In genomic region chr2:234257859-234258561, GRCh38 we compare ENCODE assay signal across 9 cellular contexts.
A peak's percentile ranks its signal among the peaks of the same experiment; 100 is the strongest.
DNase-seq lines count a peak whose midpoint lies in the region; ATAC-seq, FAIRE-seq and TF ChIP-seq lines count a peak whose summit lies in the region.
"Had no signal": no experiment of that assay in that cellular context is flagged by ENCODE, and none has a peak within 500 bp of the region (broad histone marks: within the 10 kb centered on the region; RNA-seq: fewer than 3 reads in every experiment).

No MANE protein-coding gene starts in this region.

- no peaks in the 10 kb centered on the region for H3K36me3 Mint-ChIP-seq in stimulated activated effector memory CD8-positive, alpha-beta T cell treated with anti-CD3 and anti-CD28 coated beads, Interleukin-12 subunit alpha, Interleukin-12 subunit beta, amount 100 ng/mL, for 72 hours

- in situ Hi-C loops in astrocyte of the cerebellum (cut with HindIII; ENCODE audit: low sequenced_read_pairs): no loop called here

- H3K4me1 Mint-ChIP-seq in stimulated activated effector memory CD8-positive, alpha-beta T cell treated with anti-CD3 and anti-CD28 coated beads, Interleukin-12 subunit alpha, Interleukin-12 subunit beta, amount 100 ng/mL, for 72 hours: peaks cover 9% of the 10 kb centered on the region

- H3K4me3 ChIP-seq in astrocyte of the cerebellum (ENCODE audit: low read depth, low read length) (no peak overlapping the region), coronary artery (no peak overlapping the region)

- H3K27ac ChIP-seq in coronary artery: no peak overlapping the region
- H3K27ac ChIP-seq: neutrophil had no signal

- peak; percentile 82 for TF ChIP-seq CTCF in astrocyte of the cerebellum (IDR thresholded peaks at IDR 0.05; ENCODE audit: low read depth, low read length, missing control alignments)
- TF ChIP-seq CTCF in coronary artery (IDR thresholded peaks at IDR 0.05): no peak

- peak; percentile 80 for DNase-seq in ELF-1 (ENCODE audit: low read depth, low spot score)
- DNase-seq in NCI-H1436 (lab: John Stamatoyannopoulos, UW): peak; percentile 44
- DNase-seq in astrocyte of the cerebellum (ENCODE audit: low read depth): peak; percentile 98
- peak; percentile 80 for DNase-seq in iPS-NIHi7 (ENCODE audit: extremely low spot score)
- no peak for DNase-seq in stimulated activated effector memory CD8-positive, alpha-beta T cell treated with anti-CD3 and anti-CD28 coated beads, Interleukin-12 subunit alpha, Interleukin-12 subunit beta, amount 100 ng/mL, for 72 hours (ENCODE audit: low spot score in 2 of 2)
- DNase-seq in coronary artery (ENCODE audit: low spot score): no peak
- no peak for DNase-seq in GM12892 (ENCODE audit: insufficient read length)

- H3K27ac Mint-ChIP-seq in stimulated activated effector memory CD8-positive, alpha-beta T cell treated with anti-CD3 and anti-CD28 coated beads, Interleukin-12 subunit alpha, Interleukin-12 subunit beta, amount 100 ng/mL, for 72 hours: no peak overlapping the region

- no peak overlapping the region for H3K4me3 Mint-ChIP-seq in stimulated activated effector memory CD8-positive, alpha-beta T cell treated with anti-CD3 and anti-CD28 coated beads, Interleukin-12 subunit alpha, Interleukin-12 subunit beta, amount 100 ng/mL, for 72 hours

- no peak for TF ChIP-seq POLR2A in GM12892 (IDR thresholded peaks at IDR 0.05; ENCODE audit: low read depth, low read length)

- peak; percentile 87 for ATAC-seq in stimulated activated effector memory CD8-positive, alpha-beta T cell treated with anti-CD3 and anti-CD28 coated beads, Interleukin-12 subunit alpha, Interleukin-12 subunit beta, amount 100 ng/mL, for 72 hours
- ATAC-seq in GM21737 (IDR thresholded peaks at IDR 0.05; ENCODE audit: unreplicated experiment): no peak

- FAIRE-seq in GM12892 (lab: Jason Lieb, UNC): no peak

- no peaks in the 10 kb centered on the region for H3K9me3 Mint-ChIP-seq in stimulated activated effector memory CD8-positive, alpha-beta T cell treated with anti-CD3 and anti-CD28 coated beads, Interleukin-12 subunit alpha, Interleukin-12 subunit beta, amount 100 ng/mL, for 72 hours

Comparison
In these comparisons a context has a peak if more than half of its experiments do, and no peak if none do; other contexts are left out.
1. DNase-seq: peak in ELF-1 (single experiment), NCI-H1436 (single experiment), astrocyte of the cerebellum (single experiment) and iPS-NIHi7 (single experiment); none in stimulated activated effector memory CD8-positive, alpha-beta T cell treated with anti-CD3 and anti-CD28 coated beads, Interleukin-12 subunit alpha, Interleukin-12 subunit beta, amount 100 ng/mL, for 72 hours (0 of 2), coronary artery (single experiment) and GM12892 (single experiment).